ENCODE assay signal across 11 cellular contexts in the genomic region with DNA sequence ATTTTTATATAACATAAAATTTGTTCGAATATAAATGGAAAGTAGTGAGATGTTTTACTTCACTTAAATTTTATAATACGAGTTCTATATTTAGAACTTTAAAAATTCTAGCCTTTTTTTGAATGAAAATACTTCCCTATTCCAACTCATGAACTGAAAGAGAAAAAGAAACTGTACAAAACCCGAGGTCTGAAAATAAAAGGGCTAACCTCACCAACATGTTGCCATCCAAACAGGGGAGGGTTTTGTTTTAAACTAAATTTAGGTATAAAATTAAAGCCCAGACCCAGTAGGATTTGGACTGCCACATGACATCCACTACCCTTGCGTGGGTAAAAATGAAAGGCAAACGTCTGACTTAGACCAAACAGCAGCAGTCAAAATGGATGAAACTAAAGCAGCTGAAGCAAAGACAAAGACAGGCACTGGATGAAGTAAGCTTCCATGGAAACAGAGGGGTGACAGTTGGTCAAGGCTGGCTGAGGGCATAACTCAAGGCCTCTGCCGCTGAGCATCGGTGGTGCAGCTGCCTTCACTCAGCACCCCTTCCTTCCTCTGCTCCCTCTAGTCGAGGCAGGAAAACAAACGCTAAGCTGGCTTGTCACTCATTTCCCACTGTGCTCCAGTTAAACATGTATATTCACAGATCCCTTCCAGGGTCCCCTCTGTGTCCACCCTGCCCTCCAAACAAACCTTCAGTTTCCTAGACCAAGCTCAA. TPM values are rescaled to one million over a fixed set of nuclear protein-coding genes. Genes with fewer than 3 reads are reported as not detected.
A peak's percentile ranks its signal among the peaks of the same experiment; 100 is the strongest.
DNase-seq lines count a peak whose midpoint lies in the region; ATAC-seq and TF ChIP-seq lines count a peak whose summit lies in the region.
"Had no signal": no experiment of that assay in that cellular context is flagged by ENCODE, and none has a peak within 500 bp of the region (broad histone marks: within the 10 kb centered on the region; RNA-seq: fewer than 3 reads in every experiment).

No MANE protein-coding gene starts in this region.

- 35 to 51% methylated on average over 9 of the region's 9 CpGs for WGBS in esophagus squamous epithelium, 2 donors
- WGBS in stomach, 5 donors, result 46 to 58% (median 52%) methylated on average over 9 of the region's 9 CpGs

- DNase-seq in NCI-H146 (lab: John Stamatoyannopoulos, UW), result peak; percentile 18
- no peak for DNase-seq in NCI-H146 treated with DMSO at 0.1 percent for 48 hours (lab: John Stamatoyannopoulos, UW; ENCODE audit: unreplicated experiment)
- DNase-seq in esophagus squamous epithelium (lab: John Stamatoyannopoulos, UW), result no peak
- DNase-seq in stomach, result no peak
- no peak for DNase-seq in activated CD4-positive, alpha-beta T cell treated with anti-CD3 and anti-CD28 coated beads for 4 hours
- no peak for DNase-seq in NCI-H446 treated with DMSO at 0.1 percent for 48 hours (lab: John Stamatoyannopoulos, UW)
- DNase-seq in NCI-H82 (lab: John Stamatoyannopoulos, UW), result no peak
- DNase-seq: 8988T; left colon; stimulated activated CD4-positive, alpha-beta T cell treated with anti-CD3 and anti-CD28 coated beads, Interleukin-1b, Interleukin-23, amount 100 ng/mL, for 48 hours had no signal

- H3K4me1 ChIP-seq in esophagus squamous epithelium, result peaks cover 10 to 78% (median 40%) of the 10 kb centered on the region in 3 donors
- peaks cover 12 to 79% (median 48%) of the 10 kb centered on the region in 4 donors for H3K4me1 ChIP-seq in stomach

- H3K36me3 ChIP-seq in esophagus squamous epithelium, result peaks cover 0 to 4% (median 0%) of the 10 kb centered on the region in 3 donors
- no peaks in the 10 kb centered on the region for H3K36me3 ChIP-seq in stomach

- ATAC-seq in HG03139 (IDR thresholded peaks at IDR 0.05; ENCODE audit: unreplicated experiment), result peak; percentile 39
- ATAC-seq: left colon had no signal

- H3K4me3 ChIP-seq in esophagus squamous epithelium, result peak overlapping the region in 1 of 4 donors; percentile 19
- H3K4me3 ChIP-seq in stomach, result peak overlapping the region in 1 of 4 donors; percentile 18

- H3K9me3 ChIP-seq in esophagus squamous epithelium (no peaks in the 10 kb centered on the region), stomach (no peaks in the 10 kb centered on the region)

- TF ChIP-seq CTCF in esophagus squamous epithelium (IDR thresholded peaks at IDR 0.05) (no peak), stomach (IDR thresholded peaks at IDR 0.05) (no peak)

- H3K27me3 ChIP-seq in esophagus squamous epithelium (no peaks in the 10 kb centered on the region), stomach (no peaks in the 10 kb centered on the region)

- intact Hi-C loops in esophagus squamous epithelium (cut with DNase I), result no loop called here
- intact Hi-C loops in stomach (cut with DNase I; ENCODE audit: low total_unique reads), result no loop called here

- TF ChIP-seq EP300 in stomach (IDR thresholded peaks at IDR 0.05), result no peak

- H3K27ac ChIP-seq in esophagus squamous epithelium, result peak overlapping the region in 3 of 4 donors; percentile 51 to 74 (median 57)
- H3K27ac ChIP-seq in stomach, result peak overlapping the region in 3 of 5 donors; percentile 51 to 67 (median 53)

- TF ChIP-seq POLR2A in esophagus squamous epithelium (IDR thresholded peaks at IDR 0.05), result no peak
- TF ChIP-seq POLR2A in stomach (IDR thresholded peaks at IDR 0.05), result no peak

RNA-seq across cellular contexts. Expression of gene TM4SF4, which starts 58.1 kb away (rescaled TPM):
- total RNA-seq in esophagus squamous epithelium (not detected), stomach (10 to 100 TPM in 2 of 5 donors, 1 to 10 TPM in 2, not detected in 1; 5.3 to 40.8 (median 10.1) TPM)
- 10 to 100 TPM in 1 of 3 donors, 1 to 10 TPM in 2; 1.4 to 11.0 (median 7.2) TPM for polyA plus RNA-seq in stomach
